ENCODE assay signal across 22 cellular contexts in the genomic region with DNA sequence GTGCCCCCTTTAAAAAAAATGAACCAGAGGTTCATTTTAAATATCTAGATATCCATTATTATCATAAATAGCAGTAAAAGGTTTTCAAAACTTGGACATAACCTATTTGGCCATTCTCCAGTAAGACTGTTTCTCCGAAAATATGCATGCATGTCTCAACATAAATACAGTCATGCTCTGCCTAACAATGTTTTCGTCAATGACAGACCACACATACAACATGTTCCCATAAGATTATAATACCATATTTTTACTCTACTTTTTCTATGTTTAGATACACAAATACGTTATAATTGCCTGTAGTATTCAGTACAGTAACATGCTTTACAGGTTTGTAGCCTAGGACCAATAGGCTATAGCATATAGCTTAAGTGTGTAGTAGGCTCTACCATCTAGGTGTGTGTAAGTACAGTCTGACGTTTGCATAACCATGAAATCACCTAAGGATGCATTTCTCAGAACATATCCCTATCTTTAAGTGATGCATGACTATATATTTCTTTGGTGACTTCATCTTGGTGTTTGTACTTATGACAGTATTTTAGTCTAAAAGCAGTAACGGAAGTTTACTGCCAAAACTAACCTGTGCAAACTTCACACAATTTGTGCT. TPM values are rescaled to one million over a fixed set of nuclear protein-coding genes. Genes with fewer than 3 reads are reported as not detected.
DNase-seq lines count a peak whose midpoint lies in the region; ATAC-seq, FAIRE-seq and TF ChIP-seq lines count a peak whose summit lies in the region.
"Had no signal": no experiment of that assay in that cellular context is flagged by ENCODE, and none has a peak within 500 bp of the region (broad histone marks: within the 10 kb centered on the region; RNA-seq: fewer than 3 reads in every experiment).

No MANE protein-coding gene starts in this region.

- TF ChIP-seq CTCF in K562 (IDR thresholded peaks at IDR 0.05 in 2 of 3, conservative IDR thresholded peaks at IDR 0.05 in 1 of 3; ENCODE audit: insufficient read depth in 2 of 3, low read depth in 1 of 3, low read length in 3 of 3) (no peak), nephron (IDR thresholded peaks at IDR 0.05; ENCODE audit: unreplicated experiment in 3 of 3) (no peak)

- H3K27ac Mint-ChIP-seq in IgD-negative memory B cell (peak overlapping the region; percentile 87 to 88 (median 87)), nephron (no peak overlapping the region)
- H3K27ac Mint-ChIP-seq: mesothelial cell of epicardium had no signal

- no peaks in the 10 kb centered on the region for H3K27me3 ChIP-seq in BLaER1 treated with 17β-estradiol and CSF1 and Interleukin-3, amounts not matched to agents 10 nM and 100 nM
- H3K27me3 ChIP-seq in K562 (ENCODE audit: control insufficient read depth in 2 of 2, insufficient read depth in 2 of 2, low read length in 2 of 2): no peaks in the 10 kb centered on the region
- H3K27me3 ChIP-seq: tibial nerve had no signal

- H3K79me2 ChIP-seq in K562 (ENCODE audit: control insufficient read depth, insufficient read depth, low read length): peaks cover 22% of the 10 kb centered on the region

- peaks cover 0 to 27% (median 10%) of the 10 kb centered on the region in 11 experiments; a peak in 7 of 22 replicates for H3K36me3 ChIP-seq in BLaER1 treated with 17β-estradiol and CSF1 and Interleukin-3, amounts not matched to agents 10 nM and 100 nM
- 0 out of 3 replicates have a peak, but pooled peaks cover 3% of the 10 kb centered on the region for H3K36me3 ChIP-seq in K562 (ENCODE audit: control insufficient read depth, insufficient read depth, low read length)

- H3K9me3 Mint-ChIP-seq in IgD-negative memory B cell (no peaks in the 10 kb centered on the region), nephron (no peaks in the 10 kb centered on the region)
- H3K9me3 Mint-ChIP-seq in activated T-cell treated with anti-CD3 and anti-CD28 coated beads, Interleukin-2, amount 50 U/mL, for 4 hours: no peaks in the 10 kb centered on the region
- H3K9me3 Mint-ChIP-seq: CD8-positive, alpha-beta memory T cell; mesothelial cell of epicardium had no signal

- no peak for TF ChIP-seq POLR2A in K562 (conservative IDR thresholded peaks at IDR 0.05)

- POLR2A ChIA-PET in K562 (lab: Yijun Ruan, JAX): no interaction called here

- H3K4me3 Mint-ChIP-seq in IgD-negative memory B cell (peak overlapping the region; percentile 92 to 99 (median 98)), nephron (peak overlapping the region in 2 of 3 experiments; percentile 28 to 47)
- H3K4me3 Mint-ChIP-seq in activated T-cell treated with anti-CD3 and anti-CD28 coated beads, Interleukin-2, amount 50 U/mL, for 4 hours: no peak overlapping the region

- no peaks in the 10 kb centered on the region for H4K20me1 ChIP-seq in BLaER1 treated with 17β-estradiol and CSF1 and Interleukin-3, amounts not matched to agents 10 nM and 100 nM
- H4K20me1 ChIP-seq in K562 (replicated peaks; ENCODE audit: control insufficient read depth, insufficient read depth, low read length): no peaks in the 10 kb centered on the region

- peak overlapping the region in 1 of 11 experiments; percentile 88; a peak in 1 of 22 replicates for H3K27ac ChIP-seq in BLaER1 treated with 17β-estradiol and CSF1 and Interleukin-3, amounts not matched to agents 10 nM and 100 nM
- no peak overlapping the region for H3K27ac ChIP-seq in K562 (ENCODE audit: extremely low read depth, low read depth, low read length)
- H3K27ac ChIP-seq: HL-60 had no signal

- BruUV-seq in K562 (replicated peaks; lab: Mats Ljungman, UMichigan): no TSS peak

- ATAC-seq in K562 (no peak), left colon (no peak)
- ATAC-seq in activated T-cell treated with anti-CD3 and anti-CD28 coated beads, Interleukin-2, amount 50 U/mL, for 4 hours: no peak
- ATAC-seq: Panc1 had no signal

- in situ Hi-C loops in K562 (cut with MboI): no loop called here

- DNase-seq in K562 (ENCODE audit: extremely low read depth in 1 of 4, low spot score in 3 of 4) (no peak), left colon (no peak), AML-193 (lab: John Stamatoyannopoulos, UW) (no peak)
- no peak for DNase-seq in central memory CD4-positive, alpha-beta T cell
- no peak for DNase-seq in activated T-cell treated with anti-CD3 and anti-CD28 coated beads, Interleukin-2, amount 50 U/mL, for 4 hours
- DNase-seq: amniotic stem cell; CD8-positive, alpha-beta memory T cell; DMS79 treated with DMSO at 0.1 percent for 48 hours; effector CD8-positive, alpha-beta T cell; NCI-H1092; NCI-H2107; NCI-H524 treated with DMSO at 0.1 percent for 48 hours; stimulated activated CD4-positive, alpha-beta T cell treated with anti-CD3 and anti-CD28 coated beads, Interleukin-15, amount 100 ng/mL, for 24 hours; stimulated activated naive CD4-positive, alpha-beta T cell; T1000 had no signal

- no peak for FAIRE-seq in K562 (lab: Jason Lieb, UNC)

- H3K9ac ChIP-seq in BLaER1 treated with 17β-estradiol and CSF1 and Interleukin-3, amounts not matched to agents 10 nM and 100 nM: no peak overlapping the region
- H3K9ac ChIP-seq in K562 (ENCODE audit: insufficient read depth in 1 of 2, low read depth in 2 of 2, low read length in 2 of 2): peak overlapping the region in 1 of 2 experiments; percentile 85; a peak in 1 of 4 replicates

- H3K4me1 Mint-ChIP-seq in IgD-negative memory B cell (peaks cover 35 to 52% (median 45%) of the 10 kb centered on the region in 3 donors), nephron (peaks cover 40% of the 10 kb centered on the region)
- H3K4me1 Mint-ChIP-seq in activated T-cell treated with anti-CD3 and anti-CD28 coated beads, Interleukin-2, amount 50 U/mL, for 4 hours (ENCODE audit: low read depth): peaks cover 24% of the 10 kb centered on the region

- no peaks in the 10 kb centered on the region for H3K9me3 ChIP-seq in BLaER1 treated with 17β-estradiol and CSF1 and Interleukin-3, amounts not matched to agents 10 nM and 100 nM (replicated peaks in 1 of 11)
- no peaks in the 10 kb centered on the region for H3K9me3 ChIP-seq in K562 (replicated peaks; ENCODE audit: control insufficient read depth, insufficient read depth, low read depth, low read length)
- H3K9me3 ChIP-seq: tibial nerve had no signal

- peaks cover 33 to 49% (median 41%) of the 10 kb centered on the region in 10 experiments for H3K4me1 ChIP-seq in BLaER1 treated with 17β-estradiol and CSF1 and Interleukin-3, amounts not matched to agents 10 nM and 100 nM
- peaks cover 7 to 10% of the 10 kb centered on the region in 2 experiments; a peak in 2 of 5 replicates for H3K4me1 ChIP-seq in K562 (replicated peaks in 1 of 2; ENCODE audit: control insufficient read depth in 2 of 2, insufficient read depth in 2 of 2, low read length in 2 of 2)

- no peak for TF ChIP-seq EP300 in K562 (IDR thresholded peaks at IDR 0.05; ENCODE audit: low read length)

- CTCF ChIA-PET in K562 (lab: Yijun Ruan, JAX; ENCODE audit: low intra/inter-chr PET ratio): no interaction called here

- H3K36me3 Mint-ChIP-seq in IgD-negative memory B cell (no peaks in the 10 kb centered on the region), nephron (ENCODE audit: low read depth) (no peaks in the 10 kb centered on the region)
- H3K36me3 Mint-ChIP-seq in activated T-cell treated with anti-CD3 and anti-CD28 coated beads, Interleukin-2, amount 50 U/mL, for 4 hours (ENCODE audit: insufficient read depth): no peaks in the 10 kb centered on the region
- H3K36me3 Mint-ChIP-seq: mesothelial cell of epicardium had no signal

- intact Hi-C loops in K562 (cut with micrococcal nuclease): no loop called here
- intact Hi-C loops in left colon (cut with DNase I, micrococcal nuclease): no loop called here

- no peaks in the 10 kb centered on the region for H3K9me1 ChIP-seq in K562 (ENCODE audit: control insufficient read depth, insufficient read depth, low read length)

- TF ChIP-seq RAD21 in K562 (CRISPR knock-in tag; conservative IDR thresholded peaks at IDR 0.05 in 1 of 2, IDR thresholded peaks at IDR 0.05 in 1 of 2): no peak

- H2AFZ ChIP-seq in K562 (ENCODE audit: low read depth, low read length): peak overlapping the region; percentile 98

- peak overlapping the region in 10 of 11 experiments; percentile 78 to 99 (median 94); a peak in 16 of 22 replicates for H3K4me2 ChIP-seq in BLaER1 treated with 17β-estradiol and CSF1 and Interleukin-3, amounts not matched to agents 10 nM and 100 nM
- H3K4me2 ChIP-seq in K562 (ENCODE audit: insufficient read depth, low read length): peak overlapping the region; percentile 85

- 31% methylated on average over 5 of the region's 5 CpGs for WGBS in K562 (ENCODE audit: insufficient coverage, low coverage, missing lambda C conversion rate)

- no peak overlapping the region for H3K4me3 ChIP-seq in BLaER1 treated with 17β-estradiol and CSF1 and Interleukin-3, amounts not matched to agents 10 nM and 100 nM
- H3K4me3 ChIP-seq in K562: no peak overlapping the region

- no peaks in the 10 kb centered on the region for H3K27me3 Mint-ChIP-seq in IgD-negative memory B cell
- H3K27me3 Mint-ChIP-seq in nephron (ENCODE audit: low read depth): no peaks in the 10 kb centered on the region
- H3K27me3 Mint-ChIP-seq in activated T-cell treated with anti-CD3 and anti-CD28 coated beads, Interleukin-2, amount 50 U/mL, for 4 hours (ENCODE audit: low read depth): no peaks in the 10 kb centered on the region

RNA-seq across cellular contexts. Expression of a gene that starts 3.2 kb away (rescaled TPM):
- polyA plus RNA-seq in IgD-negative memory B cell (98.7 TPM), K562 (2011; rRNA removed) (15.8 and 20.7 TPM in 2 replicates), K562 (2014; fragmentation: Illumina TruSeq; extraction: Trizol) (8.2 and 8.8 TPM in 2 replicates), K562 (2014; fragmentation: Nextera tagmentation; extraction: Ambion mirVana) (10 to 100 TPM; 17.8 to 18.4 TPM), K562 (2014; rRNA removed) (10.5 and 15.5 TPM in 2 replicates)
- 14.9 and 22.9 TPM in 2 replicates for total RNA-seq in K562 (2011; cell fraction: chromatin; rRNA removed; ENCODE audit: low replicate concordance)
- 20.0 and 30.4 TPM in 2 replicates for total RNA-seq in K562 (2011; cell fraction: nucleolus; rRNA removed)
- total RNA-seq in K562 (2011; cell fraction: nucleoplasm; rRNA removed): 22.7 and 25.7 TPM in 2 replicates
- total RNA-seq in K562 (2014; rRNA removed) (11.5 and 12.4 TPM in 2 replicates), K562 (2014; rRNA removed; fragmentation: Illumina TruSeq; extraction: Trizol) (17.2 and 20.6 TPM in 2 replicates), K562 (2015; rRNA removed; fragmentation: Illumina TruSeq; extraction: Trizol) (20.7 and 24.2 TPM in 2 replicates), K562 (2021) (14.1 and 15.7 TPM in 2 replicates), left colon (10 to 100 TPM; 41.9 to 48.8 TPM)
- 6.9 and 18.4 TPM in 2 replicates for polyA plus RNA-seq in K562 (2011; cell fraction: cytosol; rRNA removed)
- polyA plus RNA-seq in K562 (2011; cell fraction: nucleus; rRNA removed): 4.9 and 11.2 TPM in 2 replicates
- polyA plus RNA-seq in K562 (2012): 9.6 and 13.6 TPM in 2 replicates
- 41.7 and 52.2 TPM in 2 replicates for polyA minus RNA-seq in K562 (2011; rRNA and poly(A)+ RNA removed)
- polyA minus RNA-seq in K562 (2011; cell fraction: cytosol; rRNA and poly(A)+ RNA removed): 6.5 and 15.3 TPM in 2 replicates
- 7.4 and 10.6 TPM in 2 replicates for polyA minus RNA-seq in K562 (2011; cell fraction: nucleus; rRNA and poly(A)+ RNA removed)
- 10 to 100 TPM; 10.4 to 17.8 (median 14.8) TPM for total RNA-seq in activated T-cell treated with anti-CD3 and anti-CD28 coated beads, Interleukin-2, amount 50 U/mL, for 4 hours

RNA-seq across cellular contexts. Expression of a gene that starts 25.0 kb away (rescaled TPM):
- polyA plus RNA-seq in IgD-negative memory B cell (11.1 TPM), K562 (2011; rRNA removed) (7.3 and 8.0 TPM in 2 replicates), K562 (2014; fragmentation: Illumina TruSeq; extraction: Trizol) (6.0 and 6.8 TPM in 2 replicates), K562 (2014; fragmentation: Nextera tagmentation; extraction: Ambion mirVana) (10 to 100 TPM; 16.8 to 18.9 TPM), K562 (2014; rRNA removed) (5.6 and 8.4 TPM in 2 replicates)
- total RNA-seq in K562 (2011; cell fraction: chromatin; rRNA removed; ENCODE audit: low replicate concordance): 8.2 and 11.8 TPM in 2 replicates
- 5.0 TPM in 2 replicates for total RNA-seq in K562 (2011; cell fraction: nucleolus; rRNA removed)
- 9.3 and 13.7 TPM in 2 replicates for total RNA-seq in K562 (2011; cell fraction: nucleoplasm; rRNA removed)
- total RNA-seq in K562 (2014; rRNA removed) (1.8 and 3.2 TPM in 2 replicates), K562 (2014; rRNA removed; fragmentation: Illumina TruSeq; extraction: Trizol) (6.4 and 8.1 TPM in 2 replicates), K562 (2015; rRNA removed; fragmentation: Illumina TruSeq; extraction: Trizol) (6.2 and 7.3 TPM in 2 replicates), K562 (2021) (4.0 and 5.7 TPM in 2 replicates), left colon (1 to 10 TPM; 2.1 to 3.5 TPM)
- 0.83 and 2.1 TPM in 2 replicates for polyA plus RNA-seq in K562 (2011; cell fraction: cytosol; rRNA removed)
- 5.1 and 5.5 TPM in 2 replicates for polyA plus RNA-seq in K562 (2011; cell fraction: nucleus; rRNA removed)
- 3.6 and 4.9 TPM in 2 replicates for polyA plus RNA-seq in K562 (2012)
- 3.1 and 5.8 TPM in 2 replicates for polyA minus RNA-seq in K562 (2011; rRNA and poly(A)+ RNA removed)
- 0.55 and 1.1 TPM in 2 replicates for polyA minus RNA-seq in K562 (2011; cell fraction: cytosol; rRNA and poly(A)+ RNA removed)
- polyA minus RNA-seq in K562 (2011; cell fraction: nucleus; rRNA and poly(A)+ RNA removed): 6.7 and 14.9 TPM in 2 replicates
- 10 to 100 TPM in 2 of 3 donors, 1 to 10 TPM in 1; 6.5 to 11.6 (median 10.1) TPM for total RNA-seq in activated T-cell treated with anti-CD3 and anti-CD28 coated beads, Interleukin-2, amount 50 U/mL, for 4 hours

RNA-seq across cellular contexts. Expression of a gene that starts 25.4 kb away (rescaled TPM):
- 39.3 TPM for polyA plus RNA-seq in IgD-negative memory B cell
- 104 and 486 TPM in 2 replicates for total RNA-seq in K562 (2011; cell fraction: chromatin; rRNA removed; ENCODE audit: low replicate concordance)
- total RNA-seq in K562 (2011; cell fraction: nucleolus; rRNA removed): 44.4 and 56.6 TPM in 2 replicates
- 103 and 125 TPM in 2 replicates for total RNA-seq in K562 (2011; cell fraction: nucleoplasm; rRNA removed)
- 19.4 and 20.9 TPM in 2 replicates for total RNA-seq in K562 (2014; rRNA removed)
- 21.5 and 21.7 TPM in 2 replicates for total RNA-seq in K562 (2014; rRNA removed; fragmentation: Illumina TruSeq; extraction: Trizol)
- total RNA-seq in K562 (2015; rRNA removed; fragmentation: Illumina TruSeq; extraction: Trizol): 20.8 and 22.1 TPM in 2 replicates
- 30.4 and 35.8 TPM in 2 replicates for total RNA-seq in K562 (2021)
- polyA plus RNA-seq in K562 (2011; rRNA removed): 80.5 and 89.5 TPM in 2 replicates
- polyA plus RNA-seq in K562 (2011; cell fraction: cytosol; rRNA removed): 11.3 and 34.8 TPM in 2 replicates
- 133 and 257 TPM in 2 replicates for polyA plus RNA-seq in K562 (2011; cell fraction: nucleus; rRNA removed)
- polyA plus RNA-seq in K562 (2012): 18.2 and 37.0 TPM in 2 replicates
- 43.5 and 74.9 TPM in 2 replicates for polyA plus RNA-seq in K562 (2014; fragmentation: Illumina TruSeq; extraction: Trizol)
- 10 to 100 TPM; 14.8 to 16.7 TPM for polyA plus RNA-seq in K562 (2014; fragmentation: Nextera tagmentation; extraction: Ambion mirVana)
- polyA plus RNA-seq in K562 (2014; rRNA removed): 57.6 and 63.2 TPM in 2 replicates
- 49.3 and 70.4 TPM in 2 replicates for polyA minus RNA-seq in K562 (2011; rRNA and poly(A)+ RNA removed)
- polyA minus RNA-seq in K562 (2011; cell fraction: cytosol; rRNA and poly(A)+ RNA removed): 16.2 and 21.0 TPM in 2 replicates
- polyA minus RNA-seq in K562 (2011; cell fraction: nucleus; rRNA and poly(A)+ RNA removed): 82.8 and 167 TPM in 2 replicates
- 10 to 100 TPM; 41.3 to 42.1 TPM for total RNA-seq in left colon
- 10 to 100 TPM; 26.1 to 37.2 (median 28.6) TPM for total RNA-seq in activated T-cell treated with anti-CD3 and anti-CD28 coated beads, Interleukin-2, amount 50 U/mL, for 4 hours

Comparison
In these comparisons a context has a peak if more than half of its experiments do, and no peak if none do; other contexts are left out.
1. H3K27ac Mint-ChIP-seq: peak in IgD-negative memory B cell (3 of 3); none in nephron (0 of 3).